Comparison of ENCODE assay signal across 8 cellular contexts in genomic region chr13:34076943-34077703, GRCh38.
DNase-seq lines count a peak whose midpoint lies in the region; ATAC-seq, FAIRE-seq and TF ChIP-seq lines count a peak whose summit lies in the region.

No MANE protein-coding gene starts in this region.

- no peaks in the 10 kb centered on the region for H3K36me3 ChIP-seq in PC-3 (ENCODE audit: low read depth, low read length)
- H3K36me3 ChIP-seq in small intestine (ENCODE audit: control insufficient read depth in 2 of 2, insufficient read depth in 2 of 2, low read length in 2 of 2), result no peaks in the 10 kb centered on the region

- intact Hi-C loops in PC-3 (cut with micrococcal nuclease), result loop anchor here (1.0 to 5.0 kb wide), 7 partner anchors 76 to 1080 kb away; no protein-coding TSS in a partner anchor
- intact Hi-C loops in activated T-helper 2 cell treated with anti-CD3 and anti-CD28 coated beads, Interferon-gamma antibody, Interleukin-2, Interleukin-4, amounts not matched to agents 10 μg/mL and 5 μg/mL and 100 μg/mL, durations not matched to agents 14 hours and 24 hours and 36 hours (cut with micrococcal nuclease), result no loop called here

- H3K9me2 ChIP-seq in PC-3 (replicated peaks; ENCODE audit: low read length), result no peaks in the 10 kb centered on the region

- POLR2A ChIA-PET in AG04449 (lab: Yijun Ruan, JAX) (no interaction called here), PC-3 (lab: Charles Lee; ENCODE audit: unreplicated experiment) (interaction anchor here (0.6 kb wide), 2 partner anchors 14 to 39 kb away, joined by 3 to 5 read pairs; no protein-coding TSS in a partner anchor)

- no peak overlapping the region for H3K27ac Mint-ChIP-seq in activated T-helper 2 cell treated with anti-CD3 and anti-CD28 coated beads, Interferon-gamma antibody, Interleukin-2, Interleukin-4, amounts not matched to agents 10 μg/mL and 5 μg/mL and 100 μg/mL, durations not matched to agents 14 hours and 24 hours and 36 hours

- ATAC-seq in GM21390 (IDR thresholded peaks at IDR 0.05; ENCODE audit: unreplicated experiment) (peak; percentile 50), PC-3 (peak; percentile 77)
- no peak for ATAC-seq in activated T-cell treated with anti-CD3 and anti-CD28 coated beads, Interleukin-2, amount 50 U/mL, for 4 hours

- H3K79me2 ChIP-seq in PC-3 (ENCODE audit: low read length), result no peaks in the 10 kb centered on the region

- H4K20me1 ChIP-seq in PC-3 (ENCODE audit: low read length), result no peaks in the 10 kb centered on the region

- peak overlapping the region; percentile 20; the same call in 1 of the 2 replicates for H3K9ac ChIP-seq in PC-3 (ENCODE audit: low read length)

- H3K9me3 Mint-ChIP-seq in activated T-cell treated with anti-CD3 and anti-CD28 coated beads, Interleukin-2, amount 50 U/mL, for 4 hours, result peaks cover 7% of the 10 kb centered on the region
- peaks cover 6% of the 10 kb centered on the region for H3K9me3 Mint-ChIP-seq in activated T-helper 2 cell treated with anti-CD3 and anti-CD28 coated beads, Interferon-gamma antibody, Interleukin-2, Interleukin-4, amounts not matched to agents 10 μg/mL and 5 μg/mL and 100 μg/mL, durations not matched to agents 14 hours and 24 hours and 36 hours

- H3K4me1 ChIP-seq in PC-3 (ENCODE audit: insufficient read depth, low read length) (peaks cover 18% of the 10 kb centered on the region), small intestine (ENCODE audit: control insufficient read depth in 2 of 2, insufficient read depth in 1 of 2, low read depth in 1 of 2, low read length in 1 of 2) (no peaks in the 10 kb centered on the region)

- H2AFZ ChIP-seq in PC-3 (ENCODE audit: low read length), result peak overlapping the region; percentile 33; the same call in 1 of the 2 replicates

- no TSS peak for BruUV-seq in PC-3 (replicated peaks; lab: Mats Ljungman, UMichigan)

- H3K36me3 Mint-ChIP-seq in activated T-cell treated with anti-CD3 and anti-CD28 coated beads, Interleukin-2, amount 50 U/mL, for 4 hours (ENCODE audit: insufficient read depth), result no peaks in the 10 kb centered on the region
- no peaks in the 10 kb centered on the region for H3K36me3 Mint-ChIP-seq in activated T-helper 2 cell treated with anti-CD3 and anti-CD28 coated beads, Interferon-gamma antibody, Interleukin-2, Interleukin-4, amounts not matched to agents 10 μg/mL and 5 μg/mL and 100 μg/mL, durations not matched to agents 14 hours and 24 hours and 36 hours (ENCODE audit: low read depth)

- H3F3A ChIP-seq in PC-3 (ENCODE audit: low read length, unreplicated experiment), result no peaks in the 10 kb centered on the region

- no peak for TF ChIP-seq CTCF in AG04449 (IDR thresholded peaks at IDR 0.05; ENCODE audit: insufficient read depth, low read length, missing control alignments)
- peak; percentile 81 for TF ChIP-seq CTCF in PC-3 (conservative IDR thresholded peaks at IDR 0.05; ENCODE audit: low read depth, low read length)
- TF ChIP-seq CTCF in foreskin fibroblast (IDR thresholded peaks at IDR 0.05; ENCODE audit: low read depth, low read length), result peak; percentile 56

- WGBS in small intestine, 3 donors, result 11 to 30% (median 19%) methylated on average over 4 of the region's 4 CpGs

- peak; percentile 12 for DNase-seq in AG04449 (ENCODE audit: low read depth, low spot score)
- DNase-seq in PC-3, result peak; percentile 48
- peak; percentile 69 for DNase-seq in foreskin fibroblast
- peak; percentile 3 for DNase-seq in small intestine
- no peak for DNase-seq in stimulated activated CD4-positive, alpha-beta T cell treated with anti-CD3 and anti-CD28 coated beads, Interleukin-12 subunit alpha, Interleukin-12 subunit beta, amount 100 ng/mL, for 4 hours
- DNase-seq in activated T-cell treated with anti-CD3 and anti-CD28 coated beads, Interleukin-2, amount 50 U/mL, for 4 hours, result no peak
- no peak for DNase-seq in activated T-helper 2 cell treated with anti-CD3 and anti-CD28 coated beads, Interferon-gamma antibody, Interleukin-2, Interleukin-4, amounts not matched to agents 10 μg/mL and 5 μg/mL and 100 μg/mL, durations not matched to agents 14 hours and 24 hours and 36 hours (ENCODE audit: low spot score)

- H3K9me3 ChIP-seq in PC-3 (ENCODE audit: low read length) (0 out of 2 replicates have a peak, but pooled peaks cover 6% of the 10 kb centered on the region), small intestine (ENCODE audit: control insufficient read depth, low read depth) (no peaks in the 10 kb centered on the region)

- H3K4me3 ChIP-seq in AG04449 (ENCODE audit: low read depth, low read length) (no peak overlapping the region), PC-3 (ENCODE audit: low read length) (no peak overlapping the region), foreskin fibroblast (ENCODE audit: low read depth in 1 of 2, low read length in 2 of 2) (no peak overlapping the region), small intestine (ENCODE audit: low read depth in 1 of 2, low read length in 2 of 2) (no peak overlapping the region)

- no peak overlapping the region for H3K4me3 Mint-ChIP-seq in activated T-cell treated with anti-CD3 and anti-CD28 coated beads, Interleukin-2, amount 50 U/mL, for 4 hours
- H3K4me3 Mint-ChIP-seq in activated T-helper 2 cell treated with anti-CD3 and anti-CD28 coated beads, Interferon-gamma antibody, Interleukin-2, Interleukin-4, amounts not matched to agents 10 μg/mL and 5 μg/mL and 100 μg/mL, durations not matched to agents 14 hours and 24 hours and 36 hours (ENCODE audit: low read depth), result no peak overlapping the region

- no peaks in the 10 kb centered on the region for H3K27me3 ChIP-seq in PC-3 (ENCODE audit: low read length)
- no peaks in the 10 kb centered on the region for H3K27me3 ChIP-seq in small intestine (ENCODE audit: control insufficient read depth in 2 of 2, insufficient read depth in 2 of 2, low read length in 2 of 2)

- H3K27me3 Mint-ChIP-seq in activated T-cell treated with anti-CD3 and anti-CD28 coated beads, Interleukin-2, amount 50 U/mL, for 4 hours (ENCODE audit: low read depth), result no peaks in the 10 kb centered on the region
- H3K27me3 Mint-ChIP-seq in activated T-helper 2 cell treated with anti-CD3 and anti-CD28 coated beads, Interferon-gamma antibody, Interleukin-2, Interleukin-4, amounts not matched to agents 10 μg/mL and 5 μg/mL and 100 μg/mL, durations not matched to agents 14 hours and 24 hours and 36 hours (ENCODE audit: low read depth), result no peaks in the 10 kb centered on the region

- CTCF ChIA-PET in AG04449 (lab: Yijun Ruan, JAX) (interaction anchor here (0.8 to 4.8 kb wide), 18 partner anchors 10 to 1081 kb away, joined by 3 to 75 read pairs (median 4); no protein-coding TSS in a partner anchor), PC-3 (lab: Charles Lee) (interaction anchor here (0.6 to 1.0 kb wide), 3 partner anchors 108 to 315 kb away, joined by 6 to 11 read pairs (median 6); no protein-coding TSS in a partner anchor)

- H3K4me1 Mint-ChIP-seq in activated T-cell treated with anti-CD3 and anti-CD28 coated beads, Interleukin-2, amount 50 U/mL, for 4 hours (ENCODE audit: low read depth), result no peaks in the 10 kb centered on the region
- H3K4me1 Mint-ChIP-seq in activated T-helper 2 cell treated with anti-CD3 and anti-CD28 coated beads, Interferon-gamma antibody, Interleukin-2, Interleukin-4, amounts not matched to agents 10 μg/mL and 5 μg/mL and 100 μg/mL, durations not matched to agents 14 hours and 24 hours and 36 hours (ENCODE audit: low read depth), result no peaks in the 10 kb centered on the region

- FAIRE-seq in small intestine (lab: Jason Lieb, UNC), result no peak

- H3K4me2 ChIP-seq in PC-3 (ENCODE audit: low read length), result peak overlapping the region; percentile 51; the same call in 1 of the 2 replicates

- H3K27ac ChIP-seq in PC-3 (ENCODE audit: low read length) (peak overlapping the region; percentile 77), small intestine (ENCODE audit: low read depth in 1 of 2, low read length in 1 of 2) (no peak overlapping the region)

Comparison
In these comparisons a context has a peak if more than half of its experiments do, and no peak if none do; other contexts are left out.
1. DNase-seq: peak in AG04449 (single experiment), PC-3 (single experiment), foreskin fibroblast (2 of 2) and small intestine (single experiment); none in stimulated activated CD4-positive, alpha-beta T cell treated with anti-CD3 and anti-CD28 coated beads, Interleukin-12 subunit alpha, Interleukin-12 subunit beta, amount 100 ng/mL, for 4 hours (single experiment), activated T-cell treated with anti-CD3 and anti-CD28 coated beads, Interleukin-2, amount 50 U/mL, for 4 hours (single experiment) and activated T-helper 2 cell treated with anti-CD3 and anti-CD28 coated beads, Interferon-gamma antibody, Interleukin-2, Interleukin-4, amounts not matched to agents 10 μg/mL and 5 μg/mL and 100 μg/mL, durations not matched to agents 14 hours and 24 hours and 36 hours (single experiment).
2. ATAC-seq: peak in GM21390 (single experiment) and PC-3 (single experiment); none in activated T-cell treated with anti-CD3 and anti-CD28 coated beads, Interleukin-2, amount 50 U/mL, for 4 hours (0 of 2).